1 cellular context compared by ENCODE assay signal in genomic region chr5:169095410-169095772, GRCh38.
TF ChIP-seq lines count a peak whose summit lies in the region.

No MANE protein-coding gene starts in this region.

TF ChIP-seq in HCT116, 20 proteins besides CTCF, POLR2A, EP300 and RAD21:
- TF ChIP-seq MAX (IDR thresholded peaks at IDR 0.05) (no peak), EZH2 (IDR thresholded peaks at IDR 0.05) (no peak), SRF (IDR thresholded peaks at IDR 0.05; ENCODE audit: low read depth) (no peak)
